Comparison of ENCODE assay signal across 23 cellular contexts in genomic region chr2:2178921-2179320, GRCh38.
"Had no signal": no experiment of that assay in that cellular context is flagged by ENCODE, and none has a peak within 500 bp of the region (broad histone marks: within the 10 kb centered on the region; RNA-seq: fewer than 3 reads in every experiment).

No MANE protein-coding gene starts in this region.

- H3K27me3 Mint-ChIP-seq: dendritic cell treated with granulocyte-macrophage colony-stimulating factor and Interleukin-4, amounts not matched to agents 40 ng/mL and 50 ng/mL, for 4 days; effector memory CD8-positive, alpha-beta T cell had no signal

- DNase-seq: colonic mucosa; cortex of kidney; dermis blood vessel endothelial cell; dorsolateral prefrontal cortex; effector CD4-positive, alpha-beta T cell; effector CD8-positive, alpha-beta T cell; effector memory CD4-positive, alpha-beta T cell; effector memory CD8-positive, alpha-beta T cell; endodermal cell; erythroblast; esophagus squamous epithelium; foreskin fibroblast; foreskin keratinocyte; foreskin melanocyte; gastrocnemius medialis; glutamatergic neuron; heart left ventricle; heart right ventricle had no signal

- H3K4me3 ChIP-seq: colonic mucosa, coronary artery, dorsolateral prefrontal cortex, esophagus squamous epithelium, gastrocnemius medialis, gastroesophageal sphincter, heart left ventricle, heart right ventricle had no signal

- H3K4me1 ChIP-seq: colonic mucosa, esophagus squamous epithelium, foreskin keratinocyte, gastrocnemius medialis, gastroesophageal sphincter had no signal

- ATAC-seq: effector memory CD8-positive, alpha-beta T cell; esophagus mucosa; foreskin keratinocyte; gastrocnemius medialis; gastroesophageal sphincter; heart left ventricle; heart right ventricle had no signal

- H3K4me3 Mint-ChIP-seq: dendritic cell treated with granulocyte-macrophage colony-stimulating factor and Interleukin-4, amounts not matched to agents 40 ng/mL and 50 ng/mL, for 4 days; effector memory CD8-positive, alpha-beta T cell; endodermal cell had no signal

- H3K27ac ChIP-seq: colonic mucosa, coronary artery, dorsolateral prefrontal cortex, epithelial cell of prostate, esophagus squamous epithelium, foreskin keratinocyte, gastrocnemius medialis, gastroesophageal sphincter, heart left ventricle, heart right ventricle had no signal

- H3K9me3 ChIP-seq: colonic mucosa, esophagus squamous epithelium, gastrocnemius medialis, gastroesophageal sphincter, heart left ventricle, heart right ventricle had no signal

- H3K27me3 ChIP-seq: colonic mucosa, esophagus squamous epithelium, foreskin keratinocyte, gastrocnemius medialis, gastroesophageal sphincter had no signal

- H3K27ac Mint-ChIP-seq: dendritic cell treated with granulocyte-macrophage colony-stimulating factor and Interleukin-4, amounts not matched to agents 40 ng/mL and 50 ng/mL, for 4 days; effector memory CD8-positive, alpha-beta T cell; endodermal cell had no signal

- H3K36me3 ChIP-seq: colonic mucosa, esophagus squamous epithelium, gastrocnemius medialis, gastroesophageal sphincter, heart left ventricle, heart right ventricle had no signal

- H3K9me3 Mint-ChIP-seq: dendritic cell treated with granulocyte-macrophage colony-stimulating factor and Interleukin-4, amounts not matched to agents 40 ng/mL and 50 ng/mL, for 4 days; endodermal cell had no signal
